1 cellular context compared by ENCODE assay signal in the genomic region with DNA sequence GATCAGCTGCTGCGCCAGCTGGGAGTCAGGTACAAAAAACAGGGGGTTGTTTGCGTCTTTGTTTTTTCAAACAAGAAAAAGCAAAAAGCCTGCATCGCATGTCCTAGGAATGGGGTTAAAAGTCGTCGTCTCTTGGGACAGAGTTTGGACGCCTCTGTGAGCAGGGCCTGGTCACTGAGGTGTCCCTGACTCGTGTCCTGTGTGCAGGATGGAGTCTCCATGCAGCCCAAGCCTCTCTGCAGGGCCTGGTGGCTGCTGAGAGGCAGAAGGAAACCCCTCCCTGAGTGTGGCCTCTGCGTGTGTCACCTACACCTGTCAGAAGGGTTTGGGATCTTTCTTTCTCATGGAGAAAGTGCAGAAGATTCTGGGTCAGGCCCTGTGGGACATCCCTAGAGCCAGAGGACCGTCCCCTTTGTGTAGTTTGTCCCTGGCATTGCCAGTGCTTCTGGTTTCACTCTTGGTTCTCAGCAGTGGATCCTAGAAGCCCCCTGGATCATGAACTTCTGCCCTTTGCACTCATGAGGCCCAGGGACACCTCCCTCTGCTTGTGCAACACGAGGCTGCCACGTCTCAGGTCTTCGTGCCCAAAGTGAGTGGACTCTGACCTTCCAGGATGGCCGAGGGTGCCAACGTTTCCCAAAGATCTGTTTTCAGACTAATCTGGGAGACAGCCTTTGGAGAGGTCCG.
TF ChIP-seq lines count a peak whose summit lies in the region.

No MANE protein-coding gene starts in this region.

TF ChIP-seq in HepG2, 621 proteins besides CTCF, POLR2A, EP300 and RAD21 (continued from another document and continues in another):
- TF ChIP-seq, protein P1, sequence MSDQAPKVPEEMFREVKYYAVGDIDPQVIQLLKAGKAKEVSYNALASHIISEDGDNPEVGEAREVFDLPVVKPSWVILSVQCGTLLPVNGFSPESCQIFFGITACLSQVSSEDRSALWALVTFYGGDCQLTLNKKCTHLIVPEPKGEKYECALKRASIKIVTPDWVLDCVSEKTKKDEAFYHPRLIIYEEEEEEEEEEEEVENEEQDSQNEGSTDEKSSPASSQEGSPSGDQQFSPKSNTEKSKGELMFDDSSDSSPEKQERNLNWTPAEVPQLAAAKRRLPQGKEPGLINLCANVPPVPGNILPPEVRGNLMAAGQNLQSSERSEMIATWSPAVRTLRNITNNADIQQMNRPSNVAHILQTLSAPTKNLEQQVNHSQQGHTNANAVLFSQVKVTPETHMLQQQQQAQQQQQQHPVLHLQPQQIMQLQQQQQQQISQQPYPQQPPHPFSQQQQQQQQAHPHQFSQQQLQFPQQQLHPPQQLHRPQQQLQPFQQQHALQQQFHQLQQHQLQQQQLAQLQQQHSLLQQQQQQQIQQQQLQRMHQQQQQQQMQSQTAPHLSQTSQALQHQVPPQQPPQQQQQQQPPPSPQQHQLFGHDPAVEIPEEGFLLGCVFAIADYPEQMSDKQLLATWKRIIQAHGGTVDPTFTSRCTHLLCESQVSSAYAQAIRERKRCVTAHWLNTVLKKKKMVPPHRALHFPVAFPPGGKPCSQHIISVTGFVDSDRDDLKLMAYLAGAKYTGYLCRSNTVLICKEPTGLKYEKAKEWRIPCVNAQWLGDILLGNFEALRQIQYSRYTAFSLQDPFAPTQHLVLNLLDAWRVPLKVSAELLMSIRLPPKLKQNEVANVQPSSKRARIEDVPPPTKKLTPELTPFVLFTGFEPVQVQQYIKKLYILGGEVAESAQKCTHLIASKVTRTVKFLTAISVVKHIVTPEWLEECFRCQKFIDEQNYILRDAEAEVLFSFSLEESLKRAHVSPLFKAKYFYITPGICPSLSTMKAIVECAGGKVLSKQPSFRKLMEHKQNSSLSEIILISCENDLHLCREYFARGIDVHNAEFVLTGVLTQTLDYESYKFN (CRISPR knock-in tag; conservative IDR thresholded peaks at IDR 0.05) = 0 out of 2 replicates have a peak, but pooled peaks have one; percentile 33
- no peak for TF ChIP-seq ZNF747 (CRISPR knock-in tag; IDR thresholded peaks at IDR 0.05; ENCODE audit: borderline replicate concordance)
- TF ChIP-seq FOSL1 (CRISPR knock-in tag; IDR thresholded peaks at IDR 0.05; ENCODE audit: borderline replicate concordance) = no peak
- TF ChIP-seq GZF1 (CRISPR knock-in tag; IDR thresholded peaks at IDR 0.05) = no peak
- TF ChIP-seq SETDB1 (CRISPR knock-in tag; IDR thresholded peaks at IDR 0.05; ENCODE audit: borderline replicate concordance) = no peak
- no peak for TF ChIP-seq EED (CRISPR knock-in tag; IDR thresholded peaks at IDR 0.05)
- TF ChIP-seq, protein P2, sequence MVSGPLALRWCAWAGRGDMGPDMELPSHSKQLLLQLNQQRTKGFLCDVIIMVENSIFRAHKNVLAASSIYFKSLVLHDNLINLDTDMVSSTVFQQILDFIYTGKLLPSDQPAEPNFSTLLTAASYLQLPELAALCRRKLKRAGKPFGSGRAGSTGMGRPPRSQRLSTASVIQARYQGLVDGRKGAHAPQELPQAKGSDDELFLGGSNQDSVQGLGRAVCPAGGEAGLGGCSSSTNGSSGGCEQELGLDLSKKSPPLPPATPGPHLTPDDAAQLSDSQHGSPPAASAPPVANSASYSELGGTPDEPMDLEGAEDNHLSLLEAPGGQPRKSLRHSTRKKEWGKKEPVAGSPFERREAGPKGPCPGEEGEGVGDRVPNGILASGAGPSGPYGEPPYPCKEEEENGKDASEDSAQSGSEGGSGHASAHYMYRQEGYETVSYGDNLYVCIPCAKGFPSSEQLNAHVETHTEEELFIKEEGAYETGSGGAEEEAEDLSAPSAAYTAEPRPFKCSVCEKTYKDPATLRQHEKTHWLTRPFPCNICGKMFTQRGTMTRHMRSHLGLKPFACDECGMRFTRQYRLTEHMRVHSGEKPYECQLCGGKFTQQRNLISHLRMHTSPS (CRISPR knock-in tag; IDR thresholded peaks at IDR 0.05; ENCODE audit: low read depth) = peak; percentile 66; the same call in 1 of the 2 replicates
- TF ChIP-seq, protein P3, sequence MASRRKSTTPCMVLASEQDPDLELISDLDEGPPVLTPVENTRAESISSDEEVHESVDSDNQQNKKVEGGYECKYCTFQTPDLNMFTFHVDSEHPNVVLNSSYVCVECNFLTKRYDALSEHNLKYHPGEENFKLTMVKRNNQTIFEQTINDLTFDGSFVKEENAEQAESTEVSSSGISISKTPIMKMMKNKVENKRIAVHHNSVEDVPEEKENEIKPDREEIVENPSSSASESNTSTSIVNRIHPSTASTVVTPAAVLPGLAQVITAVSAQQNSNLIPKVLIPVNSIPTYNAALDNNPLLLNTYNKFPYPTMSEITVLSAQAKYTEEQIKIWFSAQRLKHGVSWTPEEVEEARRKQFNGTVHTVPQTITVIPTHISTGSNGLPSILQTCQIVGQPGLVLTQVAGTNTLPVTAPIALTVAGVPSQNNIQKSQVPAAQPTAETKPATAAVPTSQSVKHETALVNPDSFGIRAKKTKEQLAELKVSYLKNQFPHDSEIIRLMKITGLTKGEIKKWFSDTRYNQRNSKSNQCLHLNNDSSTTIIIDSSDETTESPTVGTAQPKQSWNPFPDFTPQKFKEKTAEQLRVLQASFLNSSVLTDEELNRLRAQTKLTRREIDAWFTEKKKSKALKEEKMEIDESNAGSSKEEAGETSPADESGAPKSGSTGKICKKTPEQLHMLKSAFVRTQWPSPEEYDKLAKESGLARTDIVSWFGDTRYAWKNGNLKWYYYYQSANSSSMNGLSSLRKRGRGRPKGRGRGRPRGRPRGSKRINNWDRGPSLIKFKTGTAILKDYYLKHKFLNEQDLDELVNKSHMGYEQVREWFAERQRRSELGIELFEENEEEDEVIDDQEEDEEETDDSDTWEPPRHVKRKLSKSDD (CRISPR knock-in tag; IDR thresholded peaks at IDR 0.05; ENCODE audit: low read depth) = no peak
- TF ChIP-seq MTA1 (CRISPR knock-in tag; IDR thresholded peaks at IDR 0.05; ENCODE audit: borderline replicate concordance) = 0 out of 2 replicates have a peak, but pooled peaks have one; percentile 21
- TF ChIP-seq ZFP41 (CRISPR knock-in tag; IDR thresholded peaks at IDR 0.05; ENCODE audit: borderline replicate concordance) = no peak
- TF ChIP-seq BCL6 (CRISPR knock-in tag; IDR thresholded peaks at IDR 0.05) = peak; percentile 68
- TF ChIP-seq ZSCAN9 (CRISPR knock-in tag; IDR thresholded peaks at IDR 0.05; ENCODE audit: borderline replicate concordance) = no peak
- no peak for TF ChIP-seq SP140L (CRISPR knock-in tag; IDR thresholded peaks at IDR 0.05; ENCODE audit: borderline replicate concordance)
- no peak for TF ChIP-seq KLF16 (CRISPR knock-in tag; IDR thresholded peaks at IDR 0.05)
- no peak for TF ChIP-seq MAFG (CRISPR knock-in tag; IDR thresholded peaks at IDR 0.05)
- no peak for TF ChIP-seq ZSCAN20 (CRISPR knock-in tag; IDR thresholded peaks at IDR 0.05; ENCODE audit: borderline replicate concordance)
- TF ChIP-seq, protein P4, sequence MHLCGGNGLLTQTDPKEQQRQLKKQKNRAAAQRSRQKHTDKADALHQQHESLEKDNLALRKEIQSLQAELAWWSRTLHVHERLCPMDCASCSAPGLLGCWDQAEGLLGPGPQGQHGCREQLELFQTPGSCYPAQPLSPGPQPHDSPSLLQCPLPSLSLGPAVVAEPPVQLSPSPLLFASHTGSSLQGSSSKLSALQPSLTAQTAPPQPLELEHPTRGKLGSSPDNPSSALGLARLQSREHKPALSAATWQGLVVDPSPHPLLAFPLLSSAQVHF (CRISPR knock-in tag; IDR thresholded peaks at IDR 0.05) = no peak
- TF ChIP-seq HNF4G (IDR thresholded peaks at IDR 0.05; ENCODE audit: borderline replicate concordance, low read depth, low read length) = peak; percentile 63; the same call in 1 of the 2 replicates
- TF ChIP-seq HNF4G (CRISPR knock-in tag; IDR thresholded peaks at IDR 0.05; ENCODE audit: borderline replicate concordance, low read depth) = no peak
- TF ChIP-seq FOXA1 (IDR thresholded peaks at IDR 0.05) = no peak
- no peak for TF ChIP-seq FOXA1 (CRISPR knock-in tag; IDR thresholded peaks at IDR 0.05)
- no peak for TF ChIP-seq CENPX (CRISPR knock-in tag; IDR thresholded peaks at IDR 0.05)
- TF ChIP-seq, protein P5, sequence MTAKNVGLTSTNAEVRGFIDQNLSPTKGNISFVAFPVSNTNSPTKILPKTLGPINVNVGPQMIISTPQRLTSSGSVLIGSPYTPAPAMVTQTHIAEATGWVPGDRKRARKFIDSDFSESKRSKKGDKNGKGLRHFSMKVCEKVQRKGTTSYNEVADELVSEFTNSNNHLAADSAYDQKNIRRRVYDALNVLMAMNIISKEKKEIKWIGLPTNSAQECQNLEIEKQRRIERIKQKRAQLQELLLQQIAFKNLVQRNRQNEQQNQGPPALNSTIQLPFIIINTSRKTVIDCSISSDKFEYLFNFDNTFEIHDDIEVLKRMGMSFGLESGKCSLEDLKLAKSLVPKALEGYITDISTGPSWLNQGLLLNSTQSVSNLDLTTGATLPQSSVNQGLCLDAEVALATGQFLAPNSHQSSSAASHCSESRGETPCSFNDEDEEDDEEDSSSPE (CRISPR knock-in tag; IDR thresholded peaks at IDR 0.05) = no peak
- TF ChIP-seq REL (CRISPR knock-in tag; conservative IDR thresholded peaks at IDR 0.05) = no peak
- TF ChIP-seq ZNF652 (CRISPR knock-in tag; IDR thresholded peaks at IDR 0.05; ENCODE audit: borderline replicate concordance, low read depth) = no peak
- no peak for TF ChIP-seq ZNF350 (CRISPR knock-in tag; IDR thresholded peaks at IDR 0.05; ENCODE audit: borderline replicate concordance, low read depth)
- TF ChIP-seq ZFP37 (CRISPR knock-in tag; IDR thresholded peaks at IDR 0.05; ENCODE audit: borderline replicate concordance) = no peak
- TF ChIP-seq, protein P6, sequence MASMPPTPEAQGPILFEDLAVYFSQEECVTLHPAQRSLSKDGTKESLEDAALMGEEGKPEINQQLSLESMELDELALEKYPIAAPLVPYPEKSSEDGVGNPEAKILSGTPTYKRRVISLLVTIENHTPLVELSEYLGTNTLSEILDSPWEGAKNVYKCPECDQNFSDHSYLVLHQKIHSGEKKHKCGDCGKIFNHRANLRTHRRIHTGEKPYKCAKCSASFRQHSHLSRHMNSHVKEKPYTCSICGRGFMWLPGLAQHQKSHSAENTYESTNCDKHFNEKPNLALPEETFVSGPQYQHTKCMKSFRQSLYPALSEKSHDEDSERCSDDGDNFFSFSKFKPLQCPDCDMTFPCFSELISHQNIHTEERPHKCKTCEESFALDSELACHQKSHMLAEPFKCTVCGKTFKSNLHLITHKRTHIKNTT (CRISPR knock-in tag; IDR thresholded peaks at IDR 0.05) = no peak
- no peak for TF ChIP-seq RBM39 (IDR thresholded peaks at IDR 0.05; ENCODE audit: low read depth, low read length, poor library complexity, severe bottlenecking)
- TF ChIP-seq, protein P7, sequence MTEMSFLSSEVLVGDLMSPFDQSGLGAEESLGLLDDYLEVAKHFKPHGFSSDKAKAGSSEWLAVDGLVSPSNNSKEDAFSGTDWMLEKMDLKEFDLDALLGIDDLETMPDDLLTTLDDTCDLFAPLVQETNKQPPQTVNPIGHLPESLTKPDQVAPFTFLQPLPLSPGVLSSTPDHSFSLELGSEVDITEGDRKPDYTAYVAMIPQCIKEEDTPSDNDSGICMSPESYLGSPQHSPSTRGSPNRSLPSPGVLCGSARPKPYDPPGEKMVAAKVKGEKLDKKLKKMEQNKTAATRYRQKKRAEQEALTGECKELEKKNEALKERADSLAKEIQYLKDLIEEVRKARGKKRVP (CRISPR knock-in tag; IDR thresholded peaks at IDR 0.05) = no peak
- peak; percentile 80 for TF ChIP-seq RXRA (CRISPR knock-in tag; IDR thresholded peaks at IDR 0.05)
- no peak for TF ChIP-seq CHCHD3 (CRISPR knock-in tag; IDR thresholded peaks at IDR 0.05)
- no peak for TF ChIP-seq ISX (CRISPR knock-in tag; conservative IDR thresholded peaks at IDR 0.05)
- TF ChIP-seq FOXK1 (CRISPR knock-in tag; IDR thresholded peaks at IDR 0.05; ENCODE audit: borderline replicate concordance, low read depth) = no peak
- no peak for TF ChIP-seq REPIN1 (CRISPR knock-in tag; IDR thresholded peaks at IDR 0.05; ENCODE audit: borderline replicate concordance, low read depth)
- no peak for TF ChIP-seq TCF7L2 (IDR thresholded peaks at IDR 0.05; ENCODE audit: low read depth, low read length)
- no peak for TF ChIP-seq ZSCAN30 (CRISPR knock-in tag; IDR thresholded peaks at IDR 0.05)
- no peak for TF ChIP-seq NAIF1 (CRISPR knock-in tag; IDR thresholded peaks at IDR 0.05; ENCODE audit: borderline replicate concordance)
- TF ChIP-seq HIVEP1 (CRISPR knock-in tag; IDR thresholded peaks at IDR 0.05) = no peak
- TF ChIP-seq PRMT3 (CRISPR knock-in tag; IDR thresholded peaks at IDR 0.05; ENCODE audit: borderline replicate concordance, low read depth) = no peak
- TF ChIP-seq SIX1 (CRISPR knock-in tag; IDR thresholded peaks at IDR 0.05; ENCODE audit: borderline replicate concordance) = no peak
- no peak for TF ChIP-seq ZNF432 (CRISPR knock-in tag; IDR thresholded peaks at IDR 0.05; ENCODE audit: borderline replicate concordance)
- TF ChIP-seq, protein P8, sequence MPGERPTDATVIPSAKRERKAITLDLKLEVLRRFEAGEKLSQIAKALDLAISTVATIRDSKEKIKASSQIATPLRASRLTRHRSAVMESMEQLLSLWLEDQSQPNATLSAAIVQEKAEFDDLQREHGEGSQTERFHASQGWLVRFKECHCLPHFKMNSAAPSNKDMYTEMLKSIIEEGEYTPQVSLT (CRISPR knock-in tag; IDR thresholded peaks at IDR 0.05; ENCODE audit: borderline replicate concordance, low read depth) = no peak
- TF ChIP-seq ZNF598 (CRISPR knock-in tag; IDR thresholded peaks at IDR 0.05; ENCODE audit: borderline replicate concordance) = no peak
- TF ChIP-seq RFX5 (IDR thresholded peaks at IDR 0.05; ENCODE audit: low read depth, low read length) = no peak
- no peak for TF ChIP-seq NFE2L1 (CRISPR knock-in tag; IDR thresholded peaks at IDR 0.05; ENCODE audit: borderline replicate concordance)
- no peak for TF ChIP-seq SRSF4 (IDR thresholded peaks at IDR 0.05; ENCODE audit: low read depth, low read length, poor library complexity, severe bottlenecking)
- TF ChIP-seq ZSCAN31 (CRISPR knock-in tag; IDR thresholded peaks at IDR 0.05; ENCODE audit: low read depth) = no peak
- no peak for TF ChIP-seq TRIM24 (CRISPR knock-in tag; IDR thresholded peaks at IDR 0.05)
- TF ChIP-seq NCOR1 (IDR thresholded peaks at IDR 0.05; ENCODE audit: borderline replicate concordance, low read length) = 0 out of 2 replicates have a peak, but pooled peaks have one; percentile 42
- peak; percentile 61 for TF ChIP-seq GATAD2A (CRISPR knock-in tag; IDR thresholded peaks at IDR 0.05)
- peak; percentile 92 for TF ChIP-seq HNF4A (CRISPR knock-in tag; IDR thresholded peaks at IDR 0.05)
- TF ChIP-seq, protein P9, sequence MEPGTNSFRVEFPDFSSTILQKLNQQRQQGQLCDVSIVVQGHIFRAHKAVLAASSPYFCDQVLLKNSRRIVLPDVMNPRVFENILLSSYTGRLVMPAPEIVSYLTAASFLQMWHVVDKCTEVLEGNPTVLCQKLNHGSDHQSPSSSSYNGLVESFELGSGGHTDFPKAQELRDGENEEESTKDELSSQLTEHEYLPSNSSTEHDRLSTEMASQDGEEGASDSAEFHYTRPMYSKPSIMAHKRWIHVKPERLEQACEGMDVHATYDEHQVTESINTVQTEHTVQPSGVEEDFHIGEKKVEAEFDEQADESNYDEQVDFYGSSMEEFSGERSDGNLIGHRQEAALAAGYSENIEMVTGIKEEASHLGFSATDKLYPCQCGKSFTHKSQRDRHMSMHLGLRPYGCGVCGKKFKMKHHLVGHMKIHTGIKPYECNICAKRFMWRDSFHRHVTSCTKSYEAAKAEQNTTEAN (CRISPR knock-in tag; conservative IDR thresholded peaks at IDR 0.05) = 0 out of 2 replicates have a peak, but pooled peaks have one; percentile 37
- no peak for TF ChIP-seq ZNF292 (CRISPR knock-in tag; IDR thresholded peaks at IDR 0.05; ENCODE audit: borderline replicate concordance, low read depth)
- TF ChIP-seq PHF21A (CRISPR knock-in tag; IDR thresholded peaks at IDR 0.05) = no peak
